28 cellular contexts compared by ENCODE assay signal in genomic region chr13:62246581-62246980, GRCh38.
"Had no signal": no experiment of that assay in that cellular context is flagged by ENCODE, and none has a peak within 500 bp of the region (broad histone marks: within the 10 kb centered on the region; RNA-seq: fewer than 3 reads in every experiment).

No MANE protein-coding gene starts in this region.

- H3K4me3 Mint-ChIP-seq: activated CD8-positive, alpha-beta T cell treated with anti-CD3 and anti-CD28 coated beads, Interleukin-2, amount 10 ng/mL, durations not matched to agents 7 days and 5 days; activated naive CD4-positive, alpha-beta T cell treated with anti-CD3 and anti-CD28 coated beads, Interleukin-2, amount 50 U/mL, for 24 hours; IgD-negative memory B cell; T-helper 17 cell; WTC11 had no signal

- H3K36me3 Mint-ChIP-seq: activated naive CD4-positive, alpha-beta T cell treated with anti-CD3 and anti-CD28 coated beads, Interleukin-2, amount 50 U/mL, for 24 hours; IgD-negative memory B cell; WTC11 had no signal

- DNase-seq: activated CD4-positive, alpha-beta T cell treated with anti-CD3 and anti-CD28 coated beads for 48 hours; activated CD4-positive, alpha-beta T cell treated with anti-CD3 and anti-CD28 coated beads, Interleukin-2, amount 50 U/mL, for 4 hours; activated CD4-positive, CD25-positive, alpha-beta regulatory T cell treated with anti-CD3 and anti-CD28 coated beads, Interleukin-2, amount 50 U/mL, for 72 hours; activated CD8-positive, alpha-beta memory T cell treated with anti-CD3 and anti-CD28 coated beads, Interleukin-2, amount 50 U/mL, for 48 hours; activated CD8-positive, alpha-beta T cell treated with anti-CD3 and anti-CD28 coated beads, Interleukin-2, amount 10 ng/mL, durations not matched to agents 7 days and 5 days; activated T-cell treated with anti-CD3 and anti-CD28 coated beads, Interleukin-2, amount 50 U/mL, for 1 hour; amygdala; body of pancreas; central memory CD4-positive, alpha-beta T cell; KG1; NCI-H1092; NCI-H1417; NCI-H1694; NCI-H2029; NCI-H2107; NCI-H2171 treated with DMSO at 0.1 percent for 48 hours; NCI-H226; NCI-H510A; NCI-H526 treated with DMSO at 0.1 percent for 48 hours; NK-92 treated with Interleukin-12 subunit alpha and Interleukin-12 subunit beta, amount 100 ng/mL, for 24 hours; OCI-M1; SHP77; T-helper 17 cell; T-helper 9 cell had no signal

- H3K27ac Mint-ChIP-seq: activated CD8-positive, alpha-beta T cell treated with anti-CD3 and anti-CD28 coated beads, Interleukin-2, amount 10 ng/mL, durations not matched to agents 7 days and 5 days; activated naive CD4-positive, alpha-beta T cell treated with anti-CD3 and anti-CD28 coated beads, Interleukin-2, amount 50 U/mL, for 24 hours; IgD-negative memory B cell; T-helper 17 cell; WTC11 had no signal

- H3K9me3 ChIP-seq: body of pancreas had no signal

- H3K4me1 ChIP-seq: body of pancreas had no signal

- H3K27me3 ChIP-seq: body of pancreas had no signal

- H3K4me3 ChIP-seq: body of pancreas had no signal

- H3K27me3 Mint-ChIP-seq: activated naive CD4-positive, alpha-beta T cell treated with anti-CD3 and anti-CD28 coated beads, Interleukin-2, amount 50 U/mL, for 24 hours; IgD-negative memory B cell; T-helper 17 cell had no signal

- ATAC-seq: activated CD8-positive, alpha-beta T cell treated with anti-CD3 and anti-CD28 coated beads, Interleukin-2, amount 10 ng/mL, durations not matched to agents 7 days and 5 days; body of pancreas; Panc1; T-helper 17 cell; WTC11 had no signal

- H3K27ac ChIP-seq: body of pancreas had no signal

- H3K9me3 Mint-ChIP-seq: activated naive CD4-positive, alpha-beta T cell treated with anti-CD3 and anti-CD28 coated beads, Interleukin-2, amount 50 U/mL, for 24 hours had no signal

- H3K4me1 Mint-ChIP-seq: activated naive CD4-positive, alpha-beta T cell treated with anti-CD3 and anti-CD28 coated beads, Interleukin-2, amount 50 U/mL, for 24 hours; IgD-negative memory B cell; T-helper 17 cell had no signal
